In genomic region chr18:25288340-25288955, GRCh38 we compare ENCODE assay signal across 1 cellular context.
TF ChIP-seq lines count a peak whose summit lies in the region.

No MANE protein-coding gene starts in this region.

TF ChIP-seq in neural cell, 6 proteins besides CTCF, POLR2A, EP300 and RAD21 (continued from another document):
- TF ChIP-seq, protein P1, sequence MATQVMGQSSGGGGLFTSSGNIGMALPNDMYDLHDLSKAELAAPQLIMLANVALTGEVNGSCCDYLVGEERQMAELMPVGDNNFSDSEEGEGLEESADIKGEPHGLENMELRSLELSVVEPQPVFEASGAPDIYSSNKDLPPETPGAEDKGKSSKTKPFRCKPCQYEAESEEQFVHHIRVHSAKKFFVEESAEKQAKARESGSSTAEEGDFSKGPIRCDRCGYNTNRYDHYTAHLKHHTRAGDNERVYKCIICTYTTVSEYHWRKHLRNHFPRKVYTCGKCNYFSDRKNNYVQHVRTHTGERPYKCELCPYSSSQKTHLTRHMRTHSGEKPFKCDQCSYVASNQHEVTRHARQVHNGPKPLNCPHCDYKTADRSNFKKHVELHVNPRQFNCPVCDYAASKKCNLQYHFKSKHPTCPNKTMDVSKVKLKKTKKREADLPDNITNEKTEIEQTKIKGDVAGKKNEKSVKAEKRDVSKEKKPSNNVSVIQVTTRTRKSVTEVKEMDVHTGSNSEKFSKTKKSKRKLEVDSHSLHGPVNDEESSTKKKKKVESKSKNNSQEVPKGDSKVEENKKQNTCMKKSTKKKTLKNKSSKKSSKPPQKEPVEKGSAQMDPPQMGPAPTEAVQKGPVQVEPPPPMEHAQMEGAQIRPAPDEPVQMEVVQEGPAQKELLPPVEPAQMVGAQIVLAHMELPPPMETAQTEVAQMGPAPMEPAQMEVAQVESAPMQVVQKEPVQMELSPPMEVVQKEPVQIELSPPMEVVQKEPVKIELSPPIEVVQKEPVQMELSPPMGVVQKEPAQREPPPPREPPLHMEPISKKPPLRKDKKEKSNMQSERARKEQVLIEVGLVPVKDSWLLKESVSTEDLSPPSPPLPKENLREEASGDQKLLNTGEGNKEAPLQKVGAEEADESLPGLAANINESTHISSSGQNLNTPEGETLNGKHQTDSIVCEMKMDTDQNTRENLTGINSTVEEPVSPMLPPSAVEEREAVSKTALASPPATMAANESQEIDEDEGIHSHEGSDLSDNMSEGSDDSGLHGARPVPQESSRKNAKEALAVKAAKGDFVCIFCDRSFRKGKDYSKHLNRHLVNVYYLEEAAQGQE (IDR thresholded peaks at IDR 0.05; ENCODE audit: borderline replicate concordance) = peak; percentile 86
TF ChIP-seq in neural cell: peak in this region for 2.
